In the genomic region with DNA sequence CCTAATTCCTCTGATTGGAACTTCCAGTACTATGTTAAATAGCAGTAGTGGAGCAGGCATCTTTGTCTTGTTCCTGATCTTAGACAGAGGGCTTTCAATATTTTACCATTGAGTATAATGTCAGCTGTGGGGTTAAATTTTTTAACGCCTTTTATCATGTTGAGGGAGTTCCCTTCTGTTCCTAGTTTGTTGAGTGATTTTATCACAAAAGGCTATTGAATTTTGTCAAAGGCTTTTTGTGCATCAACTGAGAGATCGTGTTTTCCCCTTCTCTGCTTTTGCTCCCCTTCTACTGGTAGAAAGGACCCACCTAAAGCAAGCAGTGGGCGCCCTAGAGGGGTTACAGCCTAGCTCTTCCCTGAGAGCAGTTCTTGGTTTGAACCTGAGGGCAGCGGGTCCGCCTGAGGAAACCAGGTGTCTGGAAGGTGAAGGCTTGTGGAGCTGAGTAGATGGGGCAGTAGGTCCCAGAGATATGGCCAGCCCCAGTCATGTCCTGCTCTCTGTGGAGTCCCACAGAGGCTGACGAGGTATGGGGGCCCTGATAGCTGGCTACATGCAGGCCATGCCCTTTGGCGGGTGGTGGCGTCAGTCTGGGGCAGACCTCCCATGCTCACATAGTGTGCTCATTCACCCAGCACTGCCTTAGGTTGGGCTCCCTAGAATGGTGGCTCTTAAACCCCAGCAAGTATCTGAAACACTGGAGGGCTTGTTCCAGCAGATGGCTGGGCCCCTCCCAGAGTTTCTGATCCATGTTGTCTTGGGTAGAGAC, we compare ENCODE assay signal across 16 cellular contexts.
"Had no signal": no experiment of that assay in that cellular context is flagged by ENCODE, and none has a peak within 500 bp of the region (broad histone marks: within the 10 kb centered on the region; RNA-seq: fewer than 3 reads in every experiment).

No MANE protein-coding gene starts in this region.

- H3K27me3 ChIP-seq: gastroesophageal sphincter, hepatocyte, stomach, transverse colon had no signal

- H3K9me3 ChIP-seq: stomach, transverse colon had no signal

- DNase-seq: activated CD4-positive, alpha-beta T cell treated with anti-CD3 and anti-CD28 coated beads for 1 hour; activated CD4-positive, alpha-beta T cell treated with anti-CD3 and anti-CD28 coated beads, Interleukin-2, amount 50 U/mL, for 48 hours; activated CD8-positive, alpha-beta memory T cell treated with anti-CD3 and anti-CD28 coated beads, Interleukin-2, amount 10 ng/mL, durations not matched to agents 7 days and 5 days; activated gamma-delta T cell; activated T-cell treated with anti-CD3 and anti-CD28 coated beads, Interleukin-2, amount 50 U/mL, for 48 hours; effector memory CD4-positive, alpha-beta T cell; natural killer cell; occipital lobe; stimulated activated CD4-positive, alpha-beta T cell treated with anti-CD3 and anti-CD28 coated beads, Interleukin-4, amount 100 ng/mL, for 4 hours; stomach; T-helper 9 cell; transverse colon had no signal

- ATAC-seq: activated CD8-positive, alpha-beta memory T cell treated with anti-CD3 and anti-CD28 coated beads, Interleukin-2, amount 10 ng/mL, durations not matched to agents 7 days and 5 days; gastroesophageal sphincter; natural killer cell had no signal

- H3K27ac ChIP-seq: coronary artery, epithelial cell of prostate, gastroesophageal sphincter, hepatocyte, stomach, transverse colon had no signal

- H3K4me3 ChIP-seq: coronary artery, gastroesophageal sphincter, hepatocyte, stomach, transverse colon had no signal
